Comparison of ENCODE assay signal across 15 cellular contexts in the genomic region with DNA sequence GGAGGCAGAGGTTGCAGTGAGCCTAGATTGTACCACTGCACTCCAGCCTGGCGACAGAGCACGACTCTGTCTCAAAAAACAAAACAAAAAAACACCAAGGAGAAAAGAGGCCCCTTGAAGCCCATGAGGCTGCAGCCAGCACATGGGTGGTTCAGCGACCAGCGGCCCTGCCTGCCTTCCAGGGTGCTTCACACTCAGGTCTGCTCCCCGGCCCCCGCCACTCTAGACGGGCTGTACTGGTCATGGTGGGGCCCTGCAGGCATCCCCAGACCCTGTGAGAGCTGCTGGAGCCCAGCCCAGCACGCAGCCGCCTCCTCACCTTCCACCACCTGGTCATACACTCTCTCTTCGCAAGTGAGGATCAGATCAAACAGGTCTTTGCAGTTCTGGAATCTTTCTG. TPM values are rescaled to one million over a fixed set of nuclear protein-coding genes. Genes with fewer than 3 reads are reported as not detected.
"Had no signal": no experiment of that assay in that cellular context is flagged by ENCODE, and none has a peak within 500 bp of the region (broad histone marks: within the 10 kb centered on the region; RNA-seq: fewer than 3 reads in every experiment).

No MANE protein-coding gene starts in this region.

- H3K27ac ChIP-seq: ovary, sigmoid colon, skin epidermis, thoracic aorta had no signal

- H3K27me3 Mint-ChIP-seq: naive B cell had no signal

- H3K9me3 ChIP-seq: ovary, right atrium auricular region, sigmoid colon, stomach, thoracic aorta had no signal

- DNase-seq: effector memory CD4-positive, alpha-beta T cell; immature natural killer cell; mesendoderm; naive B cell; nucleus accumbens; ovary; sigmoid colon; stimulated activated naive CD4-positive, alpha-beta T cell; stomach; substantia nigra; trophoblast cell had no signal

- H3K27me3 ChIP-seq: ovary, right atrium auricular region, sigmoid colon had no signal

- H3K9me3 Mint-ChIP-seq: immature natural killer cell, naive B cell had no signal

- H3K36me3 Mint-ChIP-seq: naive B cell had no signal

- H3K36me3 ChIP-seq: ovary had no signal

- H3K4me3 ChIP-seq: ovary, sigmoid colon, skin epidermis, stomach, thoracic aorta had no signal

- H3K4me3 Mint-ChIP-seq: immature natural killer cell had no signal

RNA-seq across cellular contexts. Expression of a gene that starts 4.1 kb away (rescaled TPM):
- total RNA-seq: esophagus mucosa had no signal
